17 cellular contexts compared by ENCODE assay signal in genomic region chr2:238835726-238836301, GRCh38. TPM values are rescaled to one million over a fixed set of nuclear protein-coding genes. Genes with fewer than 3 reads are reported as not detected.
DNase-seq lines count a peak whose midpoint lies in the region; ATAC-seq, FAIRE-seq and TF ChIP-seq lines count a peak whose summit lies in the region.
"Had no signal": no experiment of that assay in that cellular context is flagged by ENCODE, and none has a peak within 500 bp of the region (broad histone marks: within the 10 kb centered on the region; RNA-seq: fewer than 3 reads in every experiment).

No MANE protein-coding gene starts in this region.

- DNase-seq in AG04450 (ENCODE audit: low read depth, low spot score), result no peak
- peak; percentile 64 for DNase-seq in H7
- no peak for DNase-seq in astrocyte of the cerebellum (ENCODE audit: low read depth)
- DNase-seq in iPS-NIHi7 (ENCODE audit: extremely low spot score), result peak; percentile 52
- no peak for DNase-seq in C1 segment of cervical spinal cord (lab: John Stamatoyannopoulos, UW)
- no peak for DNase-seq in activated CD8-positive, alpha-beta memory T cell treated with anti-CD3 and anti-CD28 coated beads, Interleukin-2, amount 10 ng/mL, durations not matched to agents 7 days and 5 days
- no peak for DNase-seq in GM19239 (ENCODE audit: insufficient read length, low spot score)
- DNase-seq in 8988T, result no peak
- DNase-seq: activated CD4-positive, alpha-beta memory T cell treated with anti-CD3 and anti-CD28 coated beads, Interleukin-2, amount 10 ng/mL, durations not matched to agents 7 days and 5 days; amniotic stem cell; NCI-H226; nucleus accumbens; small intestine; stimulated activated naive CD8-positive, alpha-beta T cell treated with anti-CD3 and anti-CD28 coated beads, Interleukin-15, Interleukin-2, amounts not matched to agents 100 U/mL and 50 U/mL, for 24 hours; uterus had no signal

- in situ Hi-C loops in astrocyte of the cerebellum (cut with HindIII; ENCODE audit: low sequenced_read_pairs), result no loop called here

- peaks cover 34% of the 10 kb centered on the region for H3K27me3 Mint-ChIP-seq in activated CD8-positive, alpha-beta memory T cell treated with anti-CD3 and anti-CD28 coated beads, Interleukin-2, amount 10 ng/mL, durations not matched to agents 7 days and 5 days

- peaks cover 5% of the 10 kb centered on the region; the same call in 1 of the 2 replicates for H3K9me3 ChIP-seq in AG04450 (ENCODE audit: control insufficient read depth, insufficient read depth, low read length)
- H3K9me3 ChIP-seq: uterus had no signal

- H3K27ac ChIP-seq in AG04450 (ENCODE audit: low read depth, low read length), result no peak overlapping the region
- H3K27ac ChIP-seq: uterus had no signal

- TF ChIP-seq CTCF in AG04450 (IDR thresholded peaks at IDR 0.05; ENCODE audit: low read depth, low read length), result peak; percentile 29
- TF ChIP-seq CTCF in astrocyte of the cerebellum (IDR thresholded peaks at IDR 0.05; ENCODE audit: low read depth, low read length, missing control alignments), result peak; percentile 20

- no peak for ATAC-seq in activated CD8-positive, alpha-beta memory T cell treated with anti-CD3 and anti-CD28 coated beads, Interleukin-2, amount 10 ng/mL, durations not matched to agents 7 days and 5 days
- ATAC-seq: activated T-helper 17 cell treated with anti-CD3 and anti-CD28 coated beads, Interleukin-2, amount 50 U/mL, for 72 hours; stimulated activated naive CD8-positive, alpha-beta T cell treated with anti-CD3 and anti-CD28 coated beads, Interleukin-15, Interleukin-2, amounts not matched to agents 100 U/mL and 50 U/mL, for 24 hours had no signal

- H3K4me3 ChIP-seq in AG04450 (ENCODE audit: low read depth, low read length) (no peak overlapping the region), H7 (ENCODE audit: insufficient read depth, low read depth, low read length) (no peak overlapping the region), astrocyte of the cerebellum (ENCODE audit: low read depth, low read length) (no peak overlapping the region)
- H3K4me3 ChIP-seq: uterus had no signal

- no peak overlapping the region for H3K4me3 Mint-ChIP-seq in activated CD8-positive, alpha-beta memory T cell treated with anti-CD3 and anti-CD28 coated beads, Interleukin-2, amount 10 ng/mL, durations not matched to agents 7 days and 5 days
- H3K4me3 Mint-ChIP-seq: activated CD4-positive, alpha-beta memory T cell treated with anti-CD3 and anti-CD28 coated beads, Interleukin-2, amount 10 ng/mL, durations not matched to agents 7 days and 5 days; activated T-helper 17 cell treated with anti-CD3 and anti-CD28 coated beads, Interleukin-2, amount 50 U/mL, for 72 hours; memory B cell had no signal

- H3K27me3 ChIP-seq in AG04450 (ENCODE audit: control insufficient read depth, insufficient read depth, low read length) (peaks cover 34% of the 10 kb centered on the region), H7 (ENCODE audit: control insufficient read depth, insufficient read depth, low read length) (no peaks in the 10 kb centered on the region)
- H3K27me3 ChIP-seq: uterus had no signal

- no peaks in the 10 kb centered on the region for H3K9me3 Mint-ChIP-seq in activated CD8-positive, alpha-beta memory T cell treated with anti-CD3 and anti-CD28 coated beads, Interleukin-2, amount 10 ng/mL, durations not matched to agents 7 days and 5 days (ENCODE audit: low read depth)
- H3K9me3 Mint-ChIP-seq: activated CD4-positive, alpha-beta memory T cell treated with anti-CD3 and anti-CD28 coated beads, Interleukin-2, amount 10 ng/mL, durations not matched to agents 7 days and 5 days; activated T-helper 17 cell treated with anti-CD3 and anti-CD28 coated beads, Interleukin-2, amount 50 U/mL, for 72 hours; memory B cell had no signal

- H3K27ac Mint-ChIP-seq in activated CD8-positive, alpha-beta memory T cell treated with anti-CD3 and anti-CD28 coated beads, Interleukin-2, amount 10 ng/mL, durations not matched to agents 7 days and 5 days, result no peak overlapping the region
- H3K27ac Mint-ChIP-seq: activated CD4-positive, alpha-beta memory T cell treated with anti-CD3 and anti-CD28 coated beads, Interleukin-2, amount 10 ng/mL, durations not matched to agents 7 days and 5 days; activated T-helper 17 cell treated with anti-CD3 and anti-CD28 coated beads, Interleukin-2, amount 50 U/mL, for 72 hours; memory B cell had no signal

- POLR2A ChIA-PET in AG04450 (lab: Yijun Ruan, JAX), result no interaction called here

- no peak for FAIRE-seq in GM19239 (lab: Jason Lieb, UNC)
- FAIRE-seq: small intestine had no signal

- no peaks in the 10 kb centered on the region for H3K4me1 Mint-ChIP-seq in activated CD8-positive, alpha-beta memory T cell treated with anti-CD3 and anti-CD28 coated beads, Interleukin-2, amount 10 ng/mL, durations not matched to agents 7 days and 5 days
- H3K4me1 Mint-ChIP-seq: activated CD4-positive, alpha-beta memory T cell treated with anti-CD3 and anti-CD28 coated beads, Interleukin-2, amount 10 ng/mL, durations not matched to agents 7 days and 5 days; activated T-helper 17 cell treated with anti-CD3 and anti-CD28 coated beads, Interleukin-2, amount 50 U/mL, for 72 hours; memory B cell had no signal

- CTCF ChIA-PET in AG04450 (lab: Charles Lee), result interaction anchor here (1.1 kb wide), 1 partner anchor 51 kb away, joined by 4 read pairs; no protein-coding TSS in a partner anchor
- CTCF ChIA-PET in activated CD8-positive, alpha-beta memory T cell treated with anti-CD3 and anti-CD28 coated beads, Interleukin-2, amount 10 ng/mL, durations not matched to agents 7 days and 5 days (lab: Charles Lee), result no interaction called here

- no peaks in the 10 kb centered on the region for H3K36me3 ChIP-seq in H7 (replicated peaks; ENCODE audit: control insufficient read depth, insufficient read depth, low read length)
- H3K36me3 ChIP-seq: uterus had no signal

- H3K36me3 Mint-ChIP-seq in activated CD8-positive, alpha-beta memory T cell treated with anti-CD3 and anti-CD28 coated beads, Interleukin-2, amount 10 ng/mL, durations not matched to agents 7 days and 5 days, result no peaks in the 10 kb centered on the region
- H3K36me3 Mint-ChIP-seq: memory B cell had no signal

RNA-seq across cellular contexts. Expression of gene TWIST2, which starts 12.1 kb away (rescaled TPM):
- polyA plus RNA-seq in AG04450 (2011; rRNA removed), result 15.6 and 15.7 TPM in 2 replicates
- 10.5 and 11.2 TPM in 2 replicates for polyA minus RNA-seq in AG04450 (2011; rRNA and poly(A)+ RNA removed)
- total RNA-seq in H7 (2014; rRNA removed; shearing (Covaris generic)), result 7.1 and 8.1 TPM in 2 replicates
- not detected for total RNA-seq in activated CD8-positive, alpha-beta memory T cell treated with anti-CD3 and anti-CD28 coated beads, Interleukin-2, amount 10 ng/mL, durations not matched to agents 7 days and 5 days
- total RNA-seq: activated CD4-positive, alpha-beta memory T cell treated with anti-CD3 and anti-CD28 coated beads, Interleukin-2, amount 10 ng/mL, durations not matched to agents 7 days and 5 days; activated T-helper 17 cell treated with anti-CD3 and anti-CD28 coated beads, Interleukin-2, amount 50 U/mL, for 72 hours had no signal

Comparison
In these comparisons a context has a peak if more than half of its experiments do, and no peak if none do; other contexts are left out.
1. DNase-seq: peak in H7 (single experiment) and iPS-NIHi7 (single experiment); none in AG04450 (single experiment), astrocyte of the cerebellum (single experiment), C1 segment of cervical spinal cord (0 of 14), activated CD8-positive, alpha-beta memory T cell treated with anti-CD3 and anti-CD28 coated beads, Interleukin-2, amount 10 ng/mL, durations not matched to agents 7 days and 5 days (single experiment), GM19239 (single experiment) and 8988T (single experiment).